Comparison of ENCODE assay signal across 18 cellular contexts in genomic region chr22:31441652-31442051, GRCh38. TPM values are rescaled to one million over a fixed set of nuclear protein-coding genes. Genes with fewer than 3 reads are reported as not detected.
DNase-seq lines count a peak whose midpoint lies in the region; ATAC-seq, FAIRE-seq and TF ChIP-seq lines count a peak whose summit lies in the region.
"Had no signal": no experiment of that assay in that cellular context is flagged by ENCODE, and none has a peak within 500 bp of the region (broad histone marks: within the 10 kb centered on the region; RNA-seq: fewer than 3 reads in every experiment).

No MANE protein-coding gene starts in this region.

- H3K27ac Mint-ChIP-seq in central memory CD8-positive, alpha-beta T cell (ENCODE audit: low read depth): peak overlapping the region; percentile 44
- peak overlapping the region; percentile 60 for H3K27ac Mint-ChIP-seq in stimulated activated effector memory CD8-positive, alpha-beta T cell treated with anti-CD3 and anti-CD28 coated beads, Interleukin-12 subunit alpha, Interleukin-12 subunit beta, amount 100 ng/mL, for 72 hours

- DNase-seq in activated effector memory CD4-positive, alpha-beta T cell treated with anti-CD3 and anti-CD28 coated beads, Interleukin-2, amount 50 U/mL, for 16 hours: peak; percentile 14
- no peak for DNase-seq in activated effector memory CD4-positive, alpha-beta T cell treated with Interleukin-2 at 50 U/mL for 16 hours
- DNase-seq in GM12891 (ENCODE audit: insufficient read length, low spot score) (no peak), NCI-H774 (lab: John Stamatoyannopoulos, UW) (no peak)
- DNase-seq in central memory CD8-positive, alpha-beta T cell (ENCODE audit: low spot score in 2 of 2): no peak
- no peak for DNase-seq in stimulated activated effector memory CD8-positive, alpha-beta T cell treated with anti-CD3 and anti-CD28 coated beads, Interleukin-12 subunit alpha, Interleukin-12 subunit beta, amount 100 ng/mL, for 72 hours (ENCODE audit: low spot score in 2 of 2)
- DNase-seq: DMS 273 treated with DMSO at 0.1 percent for 48 hours, GDM1, GM23248, HCEC 1CT, NCI-H1417, NCI-H187 treated with DMSO at 0.1 percent for 48 hours, NCI-H69, PC-3 had no signal

- no peaks in the 10 kb centered on the region for H3K27me3 Mint-ChIP-seq in central memory CD8-positive, alpha-beta T cell

- FAIRE-seq in GM12891 (lab: Jason Lieb, UNC): no peak
- FAIRE-seq: A549, GM12892, K562 had no signal

- H3K4me3 Mint-ChIP-seq in central memory CD8-positive, alpha-beta T cell: no peak overlapping the region
- H3K4me3 Mint-ChIP-seq in stimulated activated effector memory CD8-positive, alpha-beta T cell treated with anti-CD3 and anti-CD28 coated beads, Interleukin-12 subunit alpha, Interleukin-12 subunit beta, amount 100 ng/mL, for 72 hours: no peak overlapping the region

- TF ChIP-seq POLR2A in GM12891 (IDR thresholded peaks at IDR 0.05; ENCODE audit: low read depth, low read length): no peak

- peaks cover 35% of the 10 kb centered on the region for H3K36me3 Mint-ChIP-seq in central memory CD8-positive, alpha-beta T cell (ENCODE audit: insufficient read depth)
- H3K36me3 Mint-ChIP-seq in stimulated activated effector memory CD8-positive, alpha-beta T cell treated with anti-CD3 and anti-CD28 coated beads, Interleukin-12 subunit alpha, Interleukin-12 subunit beta, amount 100 ng/mL, for 72 hours: peaks cover 100% of the 10 kb centered on the region

- H3K4me1 Mint-ChIP-seq in central memory CD8-positive, alpha-beta T cell: no peaks in the 10 kb centered on the region
- peaks cover 6% of the 10 kb centered on the region for H3K4me1 Mint-ChIP-seq in stimulated activated effector memory CD8-positive, alpha-beta T cell treated with anti-CD3 and anti-CD28 coated beads, Interleukin-12 subunit alpha, Interleukin-12 subunit beta, amount 100 ng/mL, for 72 hours

- no peak for ATAC-seq in central memory CD8-positive, alpha-beta T cell (replicated peaks; ENCODE audit: extremely low read depth, poor library complexity, severe bottlenecking)
- no peak for ATAC-seq in stimulated activated effector memory CD8-positive, alpha-beta T cell treated with anti-CD3 and anti-CD28 coated beads, Interleukin-12 subunit alpha, Interleukin-12 subunit beta, amount 100 ng/mL, for 72 hours
- no peak for ATAC-seq in HG03432 (IDR thresholded peaks at IDR 0.05; ENCODE audit: unreplicated experiment)
- ATAC-seq: A549, K562, PC-3 had no signal

- no peaks in the 10 kb centered on the region for H3K9me3 Mint-ChIP-seq in central memory CD8-positive, alpha-beta T cell
- no peaks in the 10 kb centered on the region for H3K9me3 Mint-ChIP-seq in stimulated activated effector memory CD8-positive, alpha-beta T cell treated with anti-CD3 and anti-CD28 coated beads, Interleukin-12 subunit alpha, Interleukin-12 subunit beta, amount 100 ng/mL, for 72 hours

TF ChIP-seq in GM12891, 5 proteins besides CTCF, POLR2A, EP300 and RAD21:
- TF ChIP-seq POU2F2 (IDR thresholded peaks at IDR 0.05; ENCODE audit: low read depth, low read length): no peak
- TF ChIP-seq TAF1 (IDR thresholded peaks at IDR 0.05; ENCODE audit: low read depth, low read length): no peak
- TF ChIP-seq POLR2AphosphoS5 (IDR thresholded peaks at IDR 0.05; ENCODE audit: low read depth, low read length): 0 out of 2 replicates have a peak, but pooled peaks have one; percentile 11
- no peak for TF ChIP-seq PAX5 (IDR thresholded peaks at IDR 0.05; ENCODE audit: insufficient read depth, low read length, severe bottlenecking)

RNA-seq across cellular contexts. Expression of gene DRG1, which starts 42.2 kb away (rescaled TPM):
- polyA plus RNA-seq in GM12891 (2012; ENCODE audit: low read depth, missing spikeins): 63.7 TPM

RNA-seq across cellular contexts. Expression of gene EIF4ENIF1, which starts 48.0 kb away (rescaled TPM):
- polyA plus RNA-seq in GM12891 (2012; ENCODE audit: low read depth, missing spikeins): 18.9 TPM

RNA-seq across cellular contexts. Expression of gene SFI1, which starts 54.7 kb away (rescaled TPM):
- 34.8 TPM for polyA plus RNA-seq in GM12891 (2012; ENCODE audit: low read depth, missing spikeins)
